ENCODE assay signal across 28 cellular contexts in genomic region chr3:56958879-56959607, GRCh38.
"Had no signal": no experiment of that assay in that cellular context is flagged by ENCODE, and none has a peak within 500 bp of the region (broad histone marks: within the 10 kb centered on the region; RNA-seq: fewer than 3 reads in every experiment).

No MANE protein-coding gene starts in this region.

- H3K27me3 ChIP-seq: SJCRH30 had no signal

- H3K27ac Mint-ChIP-seq: activated CD4-positive, alpha-beta T cell treated with anti-CD3 and anti-CD28 coated beads for 36 hours; activated CD4-positive, alpha-beta T cell treated with anti-CD3 and anti-CD28 coated beads, Interleukin-2, amount 10 ng/mL, durations not matched to agents 7 days and 5 days; activated CD8-positive, alpha-beta T cell treated with anti-CD3 and anti-CD28 coated beads, Interleukin-2, amount 10 ng/mL, durations not matched to agents 7 days and 5 days; activated naive CD4-positive, alpha-beta T cell treated with anti-CD3 and anti-CD28 coated beads, Interleukin-2, amount 10 ng/mL, durations not matched to agents 7 days and 5 days; activated naive CD8-positive, alpha-beta T cell; activated naive CD8-positive, alpha-beta T cell treated with anti-CD3 and anti-CD28 coated beads, Interleukin-2, amount 50 U/mL, for 24 hours; T-helper 1 cell treated with Interleukin-12 subunit alpha and Interleukin-12 subunit beta and Interleukin-4 antibody, amounts not matched to agents 30 μg/mL and 1 μg/mL, for 36 hours; T-helper 2 cell treated with Interferon-gamma antibody and Interleukin-4, amounts not matched to agents 5 μg/mL and 100 μg/mL, for 36 hours had no signal

- H3K36me3 ChIP-seq: SJCRH30 had no signal

- H3K9me3 ChIP-seq: SJCRH30 had no signal

- H3K36me3 Mint-ChIP-seq: activated naive CD4-positive, alpha-beta T cell treated with anti-CD3 and anti-CD28 coated beads, Interleukin-2, amount 10 ng/mL, durations not matched to agents 7 days and 5 days; activated naive CD8-positive, alpha-beta T cell; brain had no signal

- H3K27ac ChIP-seq: SJCRH30, SK-N-MC had no signal

- H3K9me3 Mint-ChIP-seq: activated CD4-positive, alpha-beta T cell treated with anti-CD3 and anti-CD28 coated beads, Interleukin-2, amount 10 ng/mL, durations not matched to agents 7 days and 5 days; activated naive CD4-positive, alpha-beta T cell treated with anti-CD3 and anti-CD28 coated beads, Interleukin-2, amount 10 ng/mL, durations not matched to agents 7 days and 5 days; activated naive CD8-positive, alpha-beta T cell treated with anti-CD3 and anti-CD28 coated beads, Interleukin-2, amount 50 U/mL, for 24 hours; brain; T-helper 1 cell treated with Interleukin-12 subunit alpha and Interleukin-12 subunit beta and Interleukin-4 antibody, amounts not matched to agents 30 μg/mL and 1 μg/mL, for 36 hours; T-helper 2 cell treated with Interferon-gamma antibody and Interleukin-4, amounts not matched to agents 5 μg/mL and 100 μg/mL, for 36 hours had no signal

- DNase-seq: activated CD4-positive, alpha-beta T cell treated with anti-CD3 and anti-CD28 coated beads for 36 hours; activated CD4-positive, alpha-beta T cell treated with anti-CD3 and anti-CD28 coated beads, Interleukin-2, amount 10 ng/mL, durations not matched to agents 7 days and 5 days; activated CD4-positive, alpha-beta T cell treated with anti-CD3 and anti-CD28 coated beads, Interleukin-2, amount 50 U/mL, for 48 hours; activated CD8-positive, alpha-beta memory T cell treated with anti-CD3 and anti-CD28 coated beads, Interleukin-2, amount 50 U/mL, for 4 hours; activated CD8-positive, alpha-beta T cell treated with anti-CD3 and anti-CD28 coated beads, Interleukin-2, amount 10 ng/mL, durations not matched to agents 7 days and 5 days; activated effector memory CD4-positive, alpha-beta T cell treated with Interleukin-2 at 50 U/mL for 16 hours; activated naive CD4-positive, alpha-beta T cell treated with anti-CD3 and anti-CD28 coated beads, Interleukin-2, amount 10 ng/mL, durations not matched to agents 7 days and 5 days; activated naive CD8-positive, alpha-beta T cell treated with anti-CD3 and anti-CD28 coated beads, Interleukin-2, amount 50 U/mL, for 24 hours; activated T-cell treated with anti-CD3 and anti-CD28 coated beads, Interleukin-2, amount 50 U/mL, for 48 hours; anterior cingulate cortex; caudate nucleus; cerebellar nuclear complex; NCI-H1105 treated with DMSO at 0.1 percent for 48 hours; NCI-H1436; NCI-H1694 treated with DMSO at 0.1 percent for 48 hours; NCI-H2029; NCI-H345; NCI-H524 treated with DMSO at 0.1 percent for 48 hours; NK-92 treated with Interleukin-12 subunit alpha and Interleukin-12 subunit beta, amount 100 ng/mL, for 24 hours; OCI-M1; SHP77; SJCRH30 had no signal

- H3K4me3 Mint-ChIP-seq: activated CD4-positive, alpha-beta T cell treated with anti-CD3 and anti-CD28 coated beads for 36 hours; activated CD4-positive, alpha-beta T cell treated with anti-CD3 and anti-CD28 coated beads, Interleukin-2, amount 10 ng/mL, durations not matched to agents 7 days and 5 days; activated CD8-positive, alpha-beta T cell treated with anti-CD3 and anti-CD28 coated beads, Interleukin-2, amount 10 ng/mL, durations not matched to agents 7 days and 5 days; activated naive CD4-positive, alpha-beta T cell treated with anti-CD3 and anti-CD28 coated beads, Interleukin-2, amount 10 ng/mL, durations not matched to agents 7 days and 5 days; activated naive CD8-positive, alpha-beta T cell; activated naive CD8-positive, alpha-beta T cell treated with anti-CD3 and anti-CD28 coated beads, Interleukin-2, amount 50 U/mL, for 24 hours; brain; T-helper 1 cell treated with Interleukin-12 subunit alpha and Interleukin-12 subunit beta and Interleukin-4 antibody, amounts not matched to agents 30 μg/mL and 1 μg/mL, for 36 hours; T-helper 2 cell treated with Interferon-gamma antibody and Interleukin-4, amounts not matched to agents 5 μg/mL and 100 μg/mL, for 36 hours had no signal

- H3K27me3 Mint-ChIP-seq: activated CD4-positive, alpha-beta T cell treated with anti-CD3 and anti-CD28 coated beads, Interleukin-2, amount 10 ng/mL, durations not matched to agents 7 days and 5 days; activated naive CD8-positive, alpha-beta T cell; activated naive CD8-positive, alpha-beta T cell treated with anti-CD3 and anti-CD28 coated beads, Interleukin-2, amount 50 U/mL, for 24 hours; brain had no signal

- H3K4me1 ChIP-seq: SJCRH30 had no signal

- ATAC-seq: activated CD8-positive, alpha-beta T cell treated with anti-CD3 and anti-CD28 coated beads, Interleukin-2, amount 10 ng/mL, durations not matched to agents 7 days and 5 days; activated naive CD8-positive, alpha-beta T cell treated with anti-CD3 and anti-CD28 coated beads, Interleukin-2, amount 50 U/mL, for 24 hours; Panc1 had no signal

- H3K4me3 ChIP-seq: SJCRH30, SK-N-MC had no signal

- H3K4me1 Mint-ChIP-seq: activated CD4-positive, alpha-beta T cell treated with anti-CD3 and anti-CD28 coated beads, Interleukin-2, amount 10 ng/mL, durations not matched to agents 7 days and 5 days; activated naive CD4-positive, alpha-beta T cell treated with anti-CD3 and anti-CD28 coated beads, Interleukin-2, amount 10 ng/mL, durations not matched to agents 7 days and 5 days had no signal
